In the genomic region with DNA sequence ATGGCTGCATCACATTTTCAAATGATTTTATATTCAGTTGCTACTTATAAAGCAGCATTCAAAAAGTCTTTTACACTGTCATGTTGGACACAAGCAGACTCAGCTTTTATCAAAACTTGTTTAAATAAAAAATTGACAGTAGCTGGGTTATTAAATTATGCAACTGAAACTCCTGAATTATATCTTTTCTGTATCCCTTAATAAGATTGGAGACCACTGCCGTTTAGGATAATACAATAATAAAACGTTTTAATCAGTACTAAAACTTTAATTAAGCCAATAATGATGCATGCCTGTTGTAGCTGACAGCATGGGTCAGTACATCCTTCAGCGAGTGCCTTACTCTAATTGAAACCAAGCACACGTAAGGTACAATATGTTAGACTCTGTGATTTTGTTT, we compare ENCODE assay signal across 21 cellular contexts.
"Had no signal": no experiment of that assay in that cellular context is flagged by ENCODE, and none has a peak within 500 bp of the region (broad histone marks: within the 10 kb centered on the region; RNA-seq: fewer than 3 reads in every experiment).

No MANE protein-coding gene starts in this region.

- DNase-seq: natural killer cell; occipital lobe; ovary; posterior cingulate gyrus; psoas muscle; right cardiac atrium; right lobe of liver; sigmoid colon; small intestine; stimulated activated CD4-positive, alpha-beta T cell treated with anti-CD3 and anti-CD28 coated beads, Interleukin-15, amount 100 ng/mL, for 24 hours; stimulated activated CD4-positive, alpha-beta T cell treated with anti-CD3 and anti-CD28 coated beads, Interleukin-2, amount 100 ng/mL, for 24 hours; stimulated activated CD4-positive, alpha-beta T cell treated with anti-CD3 and anti-CD28 coated beads, Interleukin-2, amount 100 ng/mL, for 48 hours; stimulated activated CD4-positive, alpha-beta T cell treated with anti-CD3 and anti-CD28 coated beads, Interleukin-4, amount 100 ng/mL, for 24 hours; stimulated activated naive B cell treated with anti-CD40 and anti-IgM and Interleukin-4, amounts not matched to agents 10 μg/mL and 1 μg/mL and 100 μg/mL, for 72 hours; stimulated activated naive CD4-positive, alpha-beta T cell treated with Interleukin-2 at 50 U/mL for 16 hours; stomach; thyroid gland; trophoblast cell; upper lobe of left lung had no signal

- FAIRE-seq: small intestine, urothelium cell line had no signal

- ATAC-seq: natural killer cell; psoas muscle; right cardiac atrium; right lobe of liver; stimulated activated effector memory CD8-positive, alpha-beta T cell treated with anti-CD3 and anti-CD28 coated beads, Interleukin-12 subunit alpha, Interleukin-12 subunit beta, amount 100 ng/mL, for 72 hours; stimulated activated naive B cell treated with anti-CD40 and anti-IgM and Interleukin-4, amounts not matched to agents 10 μg/mL and 1 μg/mL and 100 μg/mL, for 72 hours had no signal
